In genomic region chr5:78647411-78647818, GRCh38 we compare ENCODE assay signal across 8 cellular contexts. TPM values are rescaled to one million over a fixed set of nuclear protein-coding genes. Genes with fewer than 3 reads are reported as not detected.
DNase-seq lines count a peak whose midpoint lies in the region; ATAC-seq and TF ChIP-seq lines count a peak whose summit lies in the region.

No MANE protein-coding gene starts in this region.

- H3K27ac ChIP-seq in GM23248 (peak overlapping the region; percentile 68), esophagus squamous epithelium (peak overlapping the region; percentile 66 to 91 (median 87)), neutrophil (no peak overlapping the region)

- no peaks in the 10 kb centered on the region for H3K9me3 ChIP-seq in GM23248 (ENCODE audit: low read depth)
- no peaks in the 10 kb centered on the region for H3K9me3 ChIP-seq in esophagus squamous epithelium
- H3K9me3 ChIP-seq in neutrophil = no peaks in the 10 kb centered on the region

- H3K4me1 ChIP-seq in GM23248 (ENCODE audit: insufficient read depth) (peaks cover 18% of the 10 kb centered on the region), esophagus squamous epithelium (peaks cover 4 to 41% (median 8%) of the 10 kb centered on the region in 3 donors), neutrophil (ENCODE audit: control insufficient read depth in 1 of 2, insufficient read depth in 1 of 2, low read depth in 1 of 2, low read length in 1 of 2) (peaks cover 15 to 18% of the 10 kb centered on the region in 2 experiments)

- in situ Hi-C loops in GM23248 (cut with MboI) = no loop called here

- H3K27me3 ChIP-seq in GM23248 (replicated peaks; ENCODE audit: insufficient read depth) (no peaks in the 10 kb centered on the region), esophagus squamous epithelium (peaks cover 0 to 42% (median 2%) of the 10 kb centered on the region in 4 donors), neutrophil (peaks cover 86% of the 10 kb centered on the region)

- no peak for TF ChIP-seq POLR2A in esophagus squamous epithelium (IDR thresholded peaks at IDR 0.05)

- DNase-seq in AG20443 (ENCODE audit: low spot score) (peak; percentile 23), GM23248 (peak; percentile 69), T-cell (no peak), esophagus squamous epithelium (lab: John Stamatoyannopoulos, UW) (no peak), NCI-H446 treated with DMSO at 0.1 percent for 48 hours (lab: John Stamatoyannopoulos, UW) (no peak), epidermal melanocyte (ENCODE audit: insufficient read length, low spot score) (no peak)

- no peaks in the 10 kb centered on the region for H3K9me3 Mint-ChIP-seq in T-cell

- peak overlapping the region; percentile 68 to 75 (median 73) for H3K4me3 Mint-ChIP-seq in T-cell

- H3K9me2 ChIP-seq in GM23248 (ENCODE audit: insufficient read depth) = no peaks in the 10 kb centered on the region

- no peak for TF ChIP-seq CTCF in esophagus squamous epithelium (IDR thresholded peaks at IDR 0.05)
- no peak for TF ChIP-seq CTCF in neutrophil (IDR thresholded peaks at IDR 0.05)

- H3K36me3 ChIP-seq in GM23248 (ENCODE audit: low read depth) = no peaks in the 10 kb centered on the region
- H3K36me3 ChIP-seq in esophagus squamous epithelium = no peaks in the 10 kb centered on the region
- H3K36me3 ChIP-seq in neutrophil = no peaks in the 10 kb centered on the region

- peaks cover 15 to 19% (median 16%) of the 10 kb centered on the region in 3 donors for H3K4me1 Mint-ChIP-seq in T-cell

- 2 to 3% methylated on average over 17 of the region's 17 CpGs for WGBS in GM23248 (ENCODE audit: low coverage in 1 of 2, low lambda C conversion rate in 2 of 2, missing lambda C conversion rate in 2 of 2), 2 experiments
- WGBS in esophagus squamous epithelium, 2 donors = 5 to 9% methylated on average over 16 to 17 of the region's 17 CpGs

- intact Hi-C loops in esophagus squamous epithelium (cut with DNase I) = no loop called here

- POLR2A ChIA-PET in T-cell (lab: Charles Lee) = no interaction called here

- peak overlapping the region; percentile 94 for H3K4me2 ChIP-seq in GM23248 (ENCODE audit: unreplicated experiment)

- peak overlapping the region; percentile 73 for H2AFZ ChIP-seq in GM23248

- ATAC-seq in T-cell (replicated peaks in 1 of 4) (no peak), GM21360 (IDR thresholded peaks at IDR 0.05; ENCODE audit: unreplicated experiment) (no peak)

- peak overlapping the region in 1 of 2 donors; percentile 6 for H3K27ac Mint-ChIP-seq in T-cell

- peaks cover 19% of the 10 kb centered on the region for H3F3A ChIP-seq in GM23248 (ENCODE audit: insufficient read depth)

- no peaks in the 10 kb centered on the region for H4K20me1 ChIP-seq in GM23248 (ENCODE audit: insufficient read depth)

- H3K36me3 Mint-ChIP-seq in T-cell = no peaks in the 10 kb centered on the region

- H3K9ac ChIP-seq in GM23248 = peak overlapping the region; percentile 91

- peaks cover 45% of the 10 kb centered on the region for H3K79me2 ChIP-seq in GM23248 (ENCODE audit: insufficient read depth)

- peaks cover 41 to 61% of the 10 kb centered on the region in 2 donors for H3K27me3 Mint-ChIP-seq in T-cell

- H3K4me3 ChIP-seq in GM23248 (peak overlapping the region; percentile 80), esophagus squamous epithelium (peak overlapping the region; percentile 63 to 95 (median 78)), neutrophil (ENCODE audit: low read depth in 1 of 2, low read length in 1 of 2) (peak overlapping the region; percentile 56 to 62)

- CTCF ChIA-PET in T-cell (lab: Charles Lee) = no interaction called here

RNA-seq across cellular contexts. Expression of gene LHFPL2, which starts 1.2 kb away (rescaled TPM):
- total RNA-seq in GM23248 (2014; rRNA removed; shearing (Covaris generic)) = 13.7 and 14.4 TPM in 2 replicates
- 8.0 and 8.4 TPM in 2 replicates for polyA plus RNA-seq in GM23248 (2016; fragmentation: Nextera tagmentation; extraction: Ambion mirVana)
- 1 to 10 TPM in 2 of 5 donors, under 1 TPM in 3; 0.19 to 1.9 (median 0.82) TPM for total RNA-seq in T-cell
- 10 to 100 TPM in 1 of 4 donors, 1 to 10 TPM in 3; 2.2 to 11.1 (median 6.2) TPM for total RNA-seq in esophagus squamous epithelium

Comparison
In these comparisons a context has a peak if more than half of its experiments do, and no peak if none do; other contexts are left out.
1. DNase-seq: peak in AG20443 (single experiment) and GM23248 (single experiment); none in T-cell (0 of 34), esophagus squamous epithelium (single experiment), NCI-H446 treated with DMSO at 0.1 percent for 48 hours (single experiment) and epidermal melanocyte (single experiment).
2. Peak in every context shown above with its lines, with median percentiles within 50 percentile points of each other: H3K4me3 ChIP-seq.